In genomic region chr7:22863156-22863899, GRCh38 we compare ENCODE assay signal across 15 cellular contexts.
"Had no signal": no experiment of that assay in that cellular context is flagged by ENCODE, and none has a peak within 500 bp of the region (broad histone marks: within the 10 kb centered on the region; RNA-seq: fewer than 3 reads in every experiment).

No MANE protein-coding gene starts in this region.

- H3K27me3 ChIP-seq: colonic mucosa had no signal

- ATAC-seq: left cardiac atrium, lower lobe of right lung had no signal

- H3K27ac ChIP-seq: colonic mucosa, lower lobe of right lung had no signal

- H3K36me3 ChIP-seq: colonic mucosa, lower lobe of right lung had no signal

- H3K4me1 ChIP-seq: colonic mucosa had no signal

- H3K9me3 ChIP-seq: colonic mucosa, lower lobe of right lung had no signal

- FAIRE-seq: urothelium cell line had no signal

- H3K4me3 ChIP-seq: colonic mucosa, lower lobe of right lung had no signal

- DNase-seq: activated CD4-positive, alpha-beta T cell treated with anti-CD3 and anti-CD28 coated beads, Interleukin-2, amount 50 U/mL, for 48 hours; activated CD4-positive, CD25-positive, alpha-beta regulatory T cell treated with anti-CD3 and anti-CD28 coated beads, Interleukin-2, amount 50 U/mL, for 72 hours; activated CD8-positive, alpha-beta memory T cell treated with anti-CD3 and anti-CD28 coated beads, Interleukin-2, amount 50 U/mL, for 48 hours; activated naive CD4-positive, alpha-beta T cell treated with Interleukin-2 at 50 U/mL for 16 hours; caudate nucleus; colonic mucosa; effector CD8-positive, alpha-beta T cell; hypothalamus; left cardiac atrium; lower lobe of right lung; naive B cell; retina; stimulated activated CD4-positive, alpha-beta T cell treated with anti-CD3 and anti-CD28 coated beads, Interleukin-15, amount 100 ng/mL, for 24 hours; stimulated activated CD4-positive, alpha-beta T cell treated with anti-CD3 and anti-CD28 coated beads, Interleukin-4, amount 100 ng/mL, for 4 hours had no signal
